In the genomic region with DNA sequence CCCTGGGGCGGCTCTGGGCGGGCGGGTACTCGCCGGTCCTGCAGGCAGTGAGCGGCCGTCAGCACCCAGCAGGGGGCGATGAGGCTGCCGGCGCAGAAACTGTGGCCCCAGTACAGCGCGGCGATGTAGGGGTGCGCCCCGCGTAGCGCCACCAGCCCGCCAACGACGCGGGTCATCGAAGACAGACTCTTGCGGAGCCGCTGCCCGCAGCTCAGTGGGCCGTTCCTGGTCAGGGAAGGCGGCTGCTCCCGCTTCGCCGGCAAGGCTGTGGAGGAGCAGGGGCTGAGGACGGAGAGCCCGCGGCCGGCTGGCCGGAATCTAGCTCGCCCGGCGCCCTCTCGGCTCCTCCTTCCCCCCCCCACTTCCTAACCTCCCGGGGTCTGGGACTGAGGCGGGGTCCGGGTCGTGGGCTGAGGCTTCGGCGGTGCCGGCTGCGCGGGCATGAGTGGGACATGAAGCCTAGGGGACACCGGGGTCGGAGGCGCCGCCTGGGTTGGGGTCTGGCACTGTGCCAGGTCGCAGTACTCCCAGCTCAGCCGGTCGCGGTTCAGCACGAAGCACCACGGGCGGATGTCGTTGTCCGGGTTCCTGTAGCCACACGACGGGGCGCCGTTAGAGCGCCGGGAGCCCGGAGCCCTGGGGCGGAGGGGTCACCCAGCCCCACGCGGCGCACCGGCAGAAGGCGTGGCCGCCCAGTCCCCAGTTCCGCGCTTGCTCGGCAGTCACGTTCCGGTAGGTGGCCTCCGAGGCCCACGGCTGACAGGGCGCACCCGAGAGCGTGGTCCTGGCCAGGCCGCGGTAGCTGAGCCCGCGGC, we compare ENCODE assay signal across 8 cellular contexts. TPM values are rescaled to one million over a fixed set of nuclear protein-coding genes. Genes with fewer than 3 reads are reported as not detected.
A peak's percentile ranks its signal among the peaks of the same experiment; 100 is the strongest.
DNase-seq lines count a peak whose midpoint lies in the region; ATAC-seq and TF ChIP-seq lines count a peak whose summit lies in the region.

No MANE protein-coding gene starts in this region.

- no peaks in the 10 kb centered on the region for H3K27me3 ChIP-seq in mammary epithelial cell (ENCODE audit: insufficient read depth, low read length)

- in situ Hi-C loops in mammary epithelial cell (cut with MboI; ENCODE audit: low sequenced_read_pairs in 2 of 2): loop anchor here in 1 of 2 donors (5.0 kb wide), 2 partner anchors 53 to 92 kb away; a partner anchor contains a TSS

- no peaks in the 10 kb centered on the region for H3K9me3 ChIP-seq in mammary epithelial cell (replicated peaks; ENCODE audit: insufficient read depth, low read length)

- ATAC-seq in GM18499 (IDR thresholded peaks at IDR 0.05; ENCODE audit: insufficient read depth, unreplicated experiment) (peak; percentile 44), HG02884 (IDR thresholded peaks at IDR 0.05; ENCODE audit: unreplicated experiment) (peak; percentile 68)

- H3K9ac ChIP-seq in mammary epithelial cell (ENCODE audit: insufficient read depth, low read length): no peak overlapping the region

- peak; percentile 65 for TF ChIP-seq CTCF in 22Rv1 (IDR thresholded peaks at IDR 0.05)
- TF ChIP-seq CTCF in VCaP (conservative IDR thresholded peaks at IDR 0.05): peak; percentile 85
- TF ChIP-seq CTCF in mammary epithelial cell (conservative IDR thresholded peaks at IDR 0.05 in 1 of 2, IDR thresholded peaks at IDR 0.05 in 1 of 2; ENCODE audit: extremely low read depth in 1 of 2, insufficient read depth in 1 of 2, low read depth in 1 of 2, low read length in 2 of 2): peak; percentile 35 to 82

- BruUV-seq in mammary epithelial cell (replicated peaks; lab: Mats Ljungman, UMichigan): no TSS peak

- no peaks in the 10 kb centered on the region for H3K36me3 ChIP-seq in mammary epithelial cell (ENCODE audit: insufficient read depth, low read length)

- DNase-seq in NCI-H2081 (lab: John Stamatoyannopoulos, UW): peak; percentile 84 to 86
- DNase-seq in mammary epithelial cell: peak; percentile 65
- DNase-seq in iris pigment epithelial cell (ENCODE audit: low read depth): peak; percentile 74
- DNase-seq in stimulated activated CD4-positive, alpha-beta T cell treated with anti-CD3 and anti-CD28 coated beads, Interleukin-12 subunit alpha, Interleukin-12 subunit beta, amount 100 ng/mL, for 4 hours: peak; percentile 82

- peaks cover 28% of the 10 kb centered on the region for H3K4me1 ChIP-seq in mammary epithelial cell (ENCODE audit: insufficient read depth, low read length)

- dilution Hi-C loops in mammary epithelial cell (cut with HindIII; ENCODE audit: low sequenced_read_pairs): no loop called here

- CTCF ChIA-PET in mammary epithelial cell (lab: Charles Lee; ENCODE audit: low non-redundant PET): interaction anchor here (0.5 to 1.5 kb wide), 6 partner anchors 46 to 327 kb away, joined by 3 to 8 read pairs (median 6); no protein-coding TSS in a partner anchor

- no peaks in the 10 kb centered on the region for H4K20me1 ChIP-seq in mammary epithelial cell (ENCODE audit: insufficient read depth, low read length)

- 7% methylated on average over 27 of the region's 89 CpGs for WGBS in mammary epithelial cell (ENCODE audit: low coverage, missing lambda C conversion rate)

- peak overlapping the region; percentile 93 for H3K4me2 ChIP-seq in mammary epithelial cell (ENCODE audit: insufficient read depth, low read depth, low read length)

- H3K79me2 ChIP-seq in mammary epithelial cell (ENCODE audit: insufficient read depth, low read length): no peaks in the 10 kb centered on the region

- peak overlapping the region; percentile 55 to 74 (median 65) for H3K4me3 ChIP-seq in mammary epithelial cell (replicated peaks in 1 of 3; ENCODE audit: insufficient read depth in 1 of 3, low read depth in 2 of 3, low read length in 3 of 3)

- intact Hi-C loops in mammary epithelial cell (cut with micrococcal nuclease): loop anchor here (1.0 to 5.0 kb wide), 5 partner anchors 50 to 290 kb away; a partner anchor contains a TSS

- H2AFZ ChIP-seq in mammary epithelial cell (ENCODE audit: low read depth, low read length): peak overlapping the region; percentile 93

- H3K27ac ChIP-seq in 22Rv1: peak overlapping the region; percentile 96
- H3K27ac ChIP-seq in VCaP: peak overlapping the region; percentile 99
- no peak overlapping the region for H3K27ac ChIP-seq in mammary epithelial cell (ENCODE audit: insufficient read depth, low read depth, low read length)

RNA-seq across cellular contexts. Expression of a gene that starts 3.6 kb away (rescaled TPM):
- not detected for total RNA-seq in mammary epithelial cell
- polyA plus RNA-seq in mammary epithelial cell: not detected
- polyA minus RNA-seq in mammary epithelial cell: not detected

RNA-seq across cellular contexts. Expression of a gene that starts 5.3 kb away (rescaled TPM):
- total RNA-seq in mammary epithelial cell: 1 to 10 TPM; 4.3 to 5.7 TPM
- polyA plus RNA-seq in mammary epithelial cell: 5.4 TPM
- polyA minus RNA-seq in mammary epithelial cell: 0.88 TPM

RNA-seq across cellular contexts. Expression of a gene that starts 19.8 kb away (rescaled TPM):
- total RNA-seq in mammary epithelial cell: under 1 TPM in 1 of 2 donors, not detected in 1; 0.09 TPM
- 0.02 TPM for polyA plus RNA-seq in mammary epithelial cell
- polyA minus RNA-seq in mammary epithelial cell: not detected

RNA-seq across cellular contexts. Expression of a gene that starts 22.4 kb away (rescaled TPM):
- 10 to 100 TPM; 25.8 to 39.1 TPM for total RNA-seq in mammary epithelial cell
- polyA plus RNA-seq in mammary epithelial cell: 28.7 TPM
- 11.4 TPM for polyA minus RNA-seq in mammary epithelial cell

RNA-seq across cellular contexts. Expression of a gene that starts 42.6 kb away (rescaled TPM):
- 10 to 100 TPM; 13.9 to 23.3 TPM for total RNA-seq in mammary epithelial cell
- 14.2 TPM for polyA plus RNA-seq in mammary epithelial cell
- 1.2 TPM for polyA minus RNA-seq in mammary epithelial cell
